ENCODE assay signal across 8 cellular contexts in genomic region chr17:58755577-58756245, GRCh38. TPM values are rescaled to one million over a fixed set of nuclear protein-coding genes. Genes with fewer than 3 reads are reported as not detected.
A peak's percentile ranks its signal among the peaks of the same experiment; 100 is the strongest.
DNase-seq lines count a peak whose midpoint lies in the region; ATAC-seq and TF ChIP-seq lines count a peak whose summit lies in the region.

Gene PPM1E, plus strand, starts transcription at chr17:58755854.

- H3K27me3 Mint-ChIP-seq in activated naive CD4-positive, alpha-beta T cell treated with anti-CD3 and anti-CD28 coated beads for 36 hours (ENCODE audit: low read depth): peaks cover 42% of the 10 kb centered on the region
- H3K27me3 Mint-ChIP-seq in glutamatergic neuron (ENCODE audit: unreplicated experiment) (peaks cover 3% of the 10 kb centered on the region), type B pancreatic cell (peaks cover 49% of the 10 kb centered on the region)

- peak within 1 kb of the TSS; percentile 80 for H3K4me3 Mint-ChIP-seq in activated naive CD4-positive, alpha-beta T cell treated with anti-CD3 and anti-CD28 coated beads for 36 hours
- H3K4me3 Mint-ChIP-seq in glutamatergic neuron (ENCODE audit: unreplicated experiment) (peak within 1 kb of the TSS; percentile 98), type B pancreatic cell (peak within 1 kb of the TSS; percentile 96)

- DNase-seq in DMS79 treated with DMSO at 0.1 percent for 48 hours (lab: John Stamatoyannopoulos, UW) (peak; percentile 79), LHCN-M2 (ENCODE audit: low read depth) (peak; percentile 18), RPMI8226 (peak; percentile 26), glutamatergic neuron (peak; percentile 95), occipital lobe (lab: John Stamatoyannopoulos, UW) (peak; percentile 54), type B pancreatic cell (ENCODE audit: extremely low spot score, unreplicated experiment) (peak; percentile 89)
- peak; percentile 39 for DNase-seq in activated naive CD4-positive, alpha-beta T cell treated with anti-CD3 and anti-CD28 coated beads for 36 hours

- no peak for ATAC-seq in GM19328 (IDR thresholded peaks at IDR 0.05; ENCODE audit: unreplicated experiment)

- H3K9me3 Mint-ChIP-seq in activated naive CD4-positive, alpha-beta T cell treated with anti-CD3 and anti-CD28 coated beads for 36 hours: no peaks in the 10 kb centered on the region
- H3K9me3 Mint-ChIP-seq in glutamatergic neuron (ENCODE audit: unreplicated experiment): peaks cover 3% of the 10 kb centered on the region
- H3K9me3 Mint-ChIP-seq in type B pancreatic cell: no peaks in the 10 kb centered on the region

- intact Hi-C loops in activated naive CD4-positive, alpha-beta T cell treated with anti-CD3 and anti-CD28 coated beads for 36 hours (cut with micrococcal nuclease): no loop called here

- peaks cover 6% of the 10 kb centered on the region for H3K4me1 Mint-ChIP-seq in activated naive CD4-positive, alpha-beta T cell treated with anti-CD3 and anti-CD28 coated beads for 36 hours (ENCODE audit: low read depth)
- H3K4me1 Mint-ChIP-seq in glutamatergic neuron (ENCODE audit: low read depth, unreplicated experiment) (peaks cover 19% of the 10 kb centered on the region), type B pancreatic cell (ENCODE audit: unreplicated experiment) (peaks cover 8% of the 10 kb centered on the region)

- no peak within 1 kb of the TSS for H3K27ac Mint-ChIP-seq in activated naive CD4-positive, alpha-beta T cell treated with anti-CD3 and anti-CD28 coated beads for 36 hours
- H3K27ac Mint-ChIP-seq in glutamatergic neuron (ENCODE audit: unreplicated experiment) (peak within 1 kb of the TSS; percentile 94), type B pancreatic cell (peak within 1 kb of the TSS; percentile 38)

- no peak for TF ChIP-seq CTCF in glutamatergic neuron (IDR thresholded peaks at IDR 0.05; ENCODE audit: partially characterized antibody, unreplicated experiment)
- TF ChIP-seq CTCF in type B pancreatic cell (conservative IDR thresholded peaks at IDR 0.05): no peak

- H3K36me3 Mint-ChIP-seq in activated naive CD4-positive, alpha-beta T cell treated with anti-CD3 and anti-CD28 coated beads for 36 hours (ENCODE audit: low read depth): peaks cover 1% of the 10 kb centered on the region
- H3K36me3 Mint-ChIP-seq in glutamatergic neuron (ENCODE audit: unreplicated experiment) (no peaks in the 10 kb centered on the region), type B pancreatic cell (no peaks in the 10 kb centered on the region)

- CTCF ChIA-PET in activated naive CD4-positive, alpha-beta T cell treated with anti-CD3 and anti-CD28 coated beads for 36 hours (lab: Charles Lee): interaction anchor here (1.4 to 1.7 kb wide), 2 partner anchors 63 to 250 kb away, joined by 3 read pairs; partner anchors contain the start of gene RAD51C

RNA-seq across cellular contexts. Expression of gene PPM1E, which starts in this region (rescaled TPM):
- under 0.01 and 0.11 TPM in 2 replicates for total RNA-seq in LHCN-M2 (2014; rRNA removed)
- 0.02 TPM for polyA plus RNA-seq in LHCN-M2 (2012)
- under 1 TPM in 1 of 2 experiments, not detected in 1; 0.05 TPM for total RNA-seq in activated naive CD4-positive, alpha-beta T cell treated with anti-CD3 and anti-CD28 coated beads for 36 hours
- total RNA-seq in glutamatergic neuron (ENCODE audit: unreplicated experiment): 52.5 TPM
- total RNA-seq in occipital lobe: 55.1 TPM
- 1.1 and 3.6 TPM in 2 replicates for total RNA-seq in type B pancreatic cell (ENCODE audit: low replicate concordance)

Comparison
In these comparisons a context has a peak if more than half of its experiments do, and no peak if none do; other contexts are left out.
1. RNA of gene PPM1E (total RNA-seq): 55.1 TPM in occipital lobe (single experiment) and 52.5 TPM in glutamatergic neuron (single experiment); 1.1 to 3.6 TPM in type B pancreatic cell, under 0.01 to 0.11 TPM in LHCN-M2 and 0.05 TPM in activated naive CD4-positive, alpha-beta T cell treated with anti-CD3 and anti-CD28 coated beads for 36 hours; every median in the first group is over 10 times any median in the second.
2. Peak in DNase-seq in LHCN-M2; RNA of the gene not detected or under 1 TPM.
3. Peak in DNase-seq in activated naive CD4-positive, alpha-beta T cell treated with anti-CD3 and anti-CD28 coated beads for 36 hours; RNA of the gene not detected or under 1 TPM.
4. DNase-seq: peak in every context shown above with its lines; median percentile 95 in glutamatergic neuron; 89 in type B pancreatic cell; 79 in DMS79 treated with DMSO at 0.1 percent for 48 hours; 54 in occipital lobe; 39 in activated naive CD4-positive, alpha-beta T cell treated with anti-CD3 and anti-CD28 coated beads for 36 hours; 26 in RPMI8226; 18 in LHCN-M2.
5. Peak in every context shown above with its lines, with median percentiles within 50 percentile points of each other: H3K4me3 Mint-ChIP-seq.